In genomic region chr11:95923730-95924413, GRCh38 we compare ENCODE assay signal across 8 cellular contexts. TPM values are rescaled to one million over a fixed set of nuclear protein-coding genes. Genes with fewer than 3 reads are reported as not detected.
DNase-seq lines count a peak whose midpoint lies in the region; ATAC-seq, FAIRE-seq and TF ChIP-seq lines count a peak whose summit lies in the region.

TSS of gene MTMR2 (minus strand) at chr11:95924107. CDS start at chr11:95923954, 153 bp downstream.

- TF ChIP-seq POLR2A in endothelial cell of umbilical vein (IDR thresholded peaks at IDR 0.05; ENCODE audit: low read depth, low read length) = peak; percentile 97

- H3K4me3 Mint-ChIP-seq in CD4-positive, CD25-positive, alpha-beta regulatory T cell = peak within 1 kb of the TSS; percentile 93 to 99 (median 97)

- peaks cover 19 to 35% (median 26%) of the 10 kb centered on the region in 4 donors for H3K4me1 Mint-ChIP-seq in CD4-positive, CD25-positive, alpha-beta regulatory T cell

- BruUV-seq in endothelial cell of umbilical vein (replicated peaks; lab: Mats Ljungman, UMichigan) = TSS peak; percentile 37

- peaks cover 4% of the 10 kb centered on the region for H3K36me3 Mint-ChIP-seq in CD4-positive, CD25-positive, alpha-beta regulatory T cell

- H3K4me1 ChIP-seq in CD4-positive, CD25-positive, alpha-beta regulatory T cell (ENCODE audit: control insufficient read depth, insufficient read depth, low read length, poor library complexity, severe bottlenecking) = peaks cover 25% of the 10 kb centered on the region
- peaks cover 32% of the 10 kb centered on the region for H3K4me1 ChIP-seq in endothelial cell of umbilical vein (ENCODE audit: control insufficient read depth, extremely low read depth, insufficient read depth, low read length)

- H3K27me3 ChIP-seq in CD4-positive, CD25-positive, alpha-beta regulatory T cell (ENCODE audit: control insufficient read depth, insufficient read depth, low read length) = no peaks in the 10 kb centered on the region
- no peaks in the 10 kb centered on the region for H3K27me3 ChIP-seq in endothelial cell of umbilical vein (ENCODE audit: control insufficient read depth in 2 of 2, insufficient read depth in 2 of 2, low read length in 2 of 2)

- peaks cover 0 to 2% (median 0%) of the 10 kb centered on the region in 7 donors for H3K9me3 Mint-ChIP-seq in CD4-positive, CD25-positive, alpha-beta regulatory T cell

- H3K9me3 ChIP-seq in CD4-positive, CD25-positive, alpha-beta regulatory T cell (ENCODE audit: control insufficient read depth in 2 of 2, low read length in 2 of 2) = no peaks in the 10 kb centered on the region
- no peaks in the 10 kb centered on the region for H3K9me3 ChIP-seq in endothelial cell of umbilical vein (replicated peaks; ENCODE audit: control insufficient read depth, insufficient read depth, low read length)

- H3K4me2 ChIP-seq in endothelial cell of umbilical vein (ENCODE audit: insufficient read depth, low read length) = peak within 1 kb of the TSS; percentile 95

- H4K20me1 ChIP-seq in endothelial cell of umbilical vein (replicated peaks; ENCODE audit: control insufficient read depth, extremely low read depth, insufficient read depth, low read length) = no peaks in the 10 kb centered on the region

- dilution Hi-C loops in endothelial cell of umbilical vein (cut with MboI; ENCODE audit: extremely low pct_ligation_motif_present, low sequenced_read_pairs) = no loop called here

- H3K9me1 ChIP-seq in endothelial cell of umbilical vein (replicated peaks; ENCODE audit: control insufficient read depth, extremely low read depth, insufficient read depth, low read length) = no peaks in the 10 kb centered on the region

- H3K9ac ChIP-seq in endothelial cell of umbilical vein (replicated peaks; ENCODE audit: extremely low read depth, insufficient read depth, low read length) = peak within 1 kb of the TSS; percentile 100

- peak within 1 kb of the TSS; percentile 97 to 98 (median 98) for H3K27ac Mint-ChIP-seq in CD4-positive, CD25-positive, alpha-beta regulatory T cell

- H3K27ac ChIP-seq in CD4-positive, CD25-positive, alpha-beta regulatory T cell (ENCODE audit: insufficient read depth, low read length, poor library complexity, severe bottlenecking) = peak within 1 kb of the TSS; percentile 53
- peak within 1 kb of the TSS; percentile 75 for H3K27ac ChIP-seq in endothelial cell of umbilical vein (ENCODE audit: insufficient read depth, low read depth, low read length)

- intact Hi-C loops in endothelial cell of umbilical vein (cut with micrococcal nuclease) = loop anchor here (1.0 to 5.0 kb wide), 6 partner anchors 53 to 465 kb away; partner anchors contain the start of genes CCDC82, CEP57 and MAML2

- H2AFZ ChIP-seq in endothelial cell of umbilical vein (ENCODE audit: low read depth, low read length) = peak within 1 kb of the TSS; percentile 93

- CTCF ChIA-PET in endothelial cell of umbilical vein (lab: Charles Lee) = interaction anchor here (0.8 to 1.7 kb wide), 3 partner anchors 24 to 470 kb away, joined by 3 to 4 read pairs (median 3); no protein-coding TSS in a partner anchor

- peaks cover 50% of the 10 kb centered on the region for H3K79me2 ChIP-seq in endothelial cell of umbilical vein (ENCODE audit: control insufficient read depth, insufficient read depth, low read length)

- POLR2A ChIA-PET in endothelial cell of umbilical vein (lab: Charles Lee) = interaction anchor here (0.6 to 1.1 kb wide), 3 partner anchors 18 to 418 kb away, joined by 3 read pairs; no protein-coding TSS in a partner anchor

- peaks cover 17% of the 10 kb centered on the region for H3K27me3 Mint-ChIP-seq in CD4-positive, CD25-positive, alpha-beta regulatory T cell

- H3K36me3 ChIP-seq in CD4-positive, CD25-positive, alpha-beta regulatory T cell (ENCODE audit: control insufficient read depth, insufficient read depth, low read length) = no peaks in the 10 kb centered on the region
- no peaks in the 10 kb centered on the region for H3K36me3 ChIP-seq in endothelial cell of umbilical vein (ENCODE audit: control insufficient read depth in 2 of 2, extremely low read depth in 1 of 2, insufficient read depth in 2 of 2, low read length in 2 of 2)

- peak; percentile 76 to 82 for ATAC-seq in CD4-positive, CD25-positive, alpha-beta regulatory T cell (ENCODE audit: low read depth in 2 of 2)
- ATAC-seq in HG03442 (IDR thresholded peaks at IDR 0.05; ENCODE audit: unreplicated experiment) = peak; percentile 99

- TF ChIP-seq CTCF in endothelial cell of umbilical vein (IDR thresholded peaks at IDR 0.05; ENCODE audit: extremely low read depth in 1 of 2, insufficient read depth in 1 of 2, low read depth in 1 of 2, low read length in 2 of 2) = no peak

- FAIRE-seq in endothelial cell of umbilical vein (lab: Jason Lieb, UNC) = peak; percentile 75

- peak; percentile 20 to 62 (median 28) for DNase-seq in CD4-positive, CD25-positive, alpha-beta regulatory T cell
- DNase-seq in GM19240 (ENCODE audit: insufficient read length, low spot score) (peak; percentile 35), NOMO-1 (lab: John Stamatoyannopoulos, UW; ENCODE audit: unreplicated experiment in 2 of 2) (peak; percentile 39 to 52), endothelial cell of umbilical vein (ENCODE audit: low read depth, low spot score) (peak; percentile 82), midbrain (lab: John Stamatoyannopoulos, UW) (peak; percentile 87)
- peak; percentile 85 for DNase-seq in activated CD8-positive, alpha-beta memory T cell treated with anti-CD3 and anti-CD28 coated beads, Interleukin-2, amount 50 U/mL, for 48 hours
- peak; percentile 19 to 30 for DNase-seq in stimulated activated CD8-positive, alpha-beta memory T cell treated with anti-CD3 and anti-CD28 coated beads, Interleukin-2, amount 100 ng/mL, for 1 hour (ENCODE audit: low read depth in 2 of 2)

- H3K4me3 ChIP-seq in CD4-positive, CD25-positive, alpha-beta regulatory T cell (ENCODE audit: low read depth, low read length) = peak within 1 kb of the TSS; percentile 96
- H3K4me3 ChIP-seq in endothelial cell of umbilical vein (replicated peaks in 1 of 3; ENCODE audit: insufficient read depth in 1 of 3, low read depth in 1 of 3, low read length in 3 of 3) = peak within 1 kb of the TSS; percentile 92 to 99 (median 98)

TF ChIP-seq in endothelial cell of umbilical vein, 7 proteins besides CTCF, POLR2A, EP300 and RAD21:
- TF ChIP-seq GATA2 (IDR thresholded peaks at IDR 0.05; ENCODE audit: insufficient read depth, insufficient read length, low read depth, low read length) (no peak), POLR2AphosphoS5 (IDR thresholded peaks at IDR 0.05; ENCODE audit: insufficient read depth, low read depth, low read length) (peak; percentile 96), MYC (IDR thresholded peaks at IDR 0.05; ENCODE audit: low read depth, low read length) (peak; percentile 23)

RNA-seq across cellular contexts. Expression of gene MTMR2, which starts in this region (rescaled TPM):
- 9.8 TPM for total RNA-seq in CD4-positive, CD25-positive, alpha-beta regulatory T cell
- 10 to 100 TPM; 12.5 to 21.3 (median 14.0) TPM for polyA plus RNA-seq in CD4-positive, CD25-positive, alpha-beta regulatory T cell
- total RNA-seq in endothelial cell of umbilical vein = 46.4 and 49.5 TPM in 2 replicates
- 16.8 and 19.5 TPM in 2 replicates for polyA plus RNA-seq in endothelial cell of umbilical vein
- polyA plus RNA-seq in endothelial cell of umbilical vein (2011; cell fraction: cytosol; rRNA removed) = 18.7 and 19.9 TPM in 2 replicates
- 20.6 and 21.5 TPM in 2 replicates for polyA plus RNA-seq in endothelial cell of umbilical vein (2011; cell fraction: nucleus; rRNA removed)
- 29.6 and 49.7 TPM in 2 replicates for polyA plus RNA-seq in endothelial cell of umbilical vein (2012)
- polyA minus RNA-seq in endothelial cell of umbilical vein = 37.7 and 41.8 TPM in 2 replicates
- 39.1 TPM for polyA minus RNA-seq in endothelial cell of umbilical vein (2011; cell fraction: cytosol; rRNA and poly(A)+ RNA removed)
- 60.4 and 72.9 TPM in 2 replicates for polyA minus RNA-seq in endothelial cell of umbilical vein (2011; cell fraction: nucleus; rRNA and poly(A)+ RNA removed)

Comparison
In these comparisons a context has a peak if more than half of its experiments do, and no peak if none do; other contexts are left out.
1. Peak in every context shown above with its lines: DNase-seq, ATAC-seq, H3K4me3 ChIP-seq and H3K27ac ChIP-seq.
2. DNase-seq: peak in every context shown above with its lines; median percentile 87 in midbrain; 85 in activated CD8-positive, alpha-beta memory T cell treated with anti-CD3 and anti-CD28 coated beads, Interleukin-2, amount 50 U/mL, for 48 hours; 82 in endothelial cell of umbilical vein; 46 in NOMO-1; 35 in GM19240; 28 in CD4-positive, CD25-positive, alpha-beta regulatory T cell; 24 in stimulated activated CD8-positive, alpha-beta memory T cell treated with anti-CD3 and anti-CD28 coated beads, Interleukin-2, amount 100 ng/mL, for 1 hour.